1 cellular context compared by ENCODE assay signal in the genomic region with DNA sequence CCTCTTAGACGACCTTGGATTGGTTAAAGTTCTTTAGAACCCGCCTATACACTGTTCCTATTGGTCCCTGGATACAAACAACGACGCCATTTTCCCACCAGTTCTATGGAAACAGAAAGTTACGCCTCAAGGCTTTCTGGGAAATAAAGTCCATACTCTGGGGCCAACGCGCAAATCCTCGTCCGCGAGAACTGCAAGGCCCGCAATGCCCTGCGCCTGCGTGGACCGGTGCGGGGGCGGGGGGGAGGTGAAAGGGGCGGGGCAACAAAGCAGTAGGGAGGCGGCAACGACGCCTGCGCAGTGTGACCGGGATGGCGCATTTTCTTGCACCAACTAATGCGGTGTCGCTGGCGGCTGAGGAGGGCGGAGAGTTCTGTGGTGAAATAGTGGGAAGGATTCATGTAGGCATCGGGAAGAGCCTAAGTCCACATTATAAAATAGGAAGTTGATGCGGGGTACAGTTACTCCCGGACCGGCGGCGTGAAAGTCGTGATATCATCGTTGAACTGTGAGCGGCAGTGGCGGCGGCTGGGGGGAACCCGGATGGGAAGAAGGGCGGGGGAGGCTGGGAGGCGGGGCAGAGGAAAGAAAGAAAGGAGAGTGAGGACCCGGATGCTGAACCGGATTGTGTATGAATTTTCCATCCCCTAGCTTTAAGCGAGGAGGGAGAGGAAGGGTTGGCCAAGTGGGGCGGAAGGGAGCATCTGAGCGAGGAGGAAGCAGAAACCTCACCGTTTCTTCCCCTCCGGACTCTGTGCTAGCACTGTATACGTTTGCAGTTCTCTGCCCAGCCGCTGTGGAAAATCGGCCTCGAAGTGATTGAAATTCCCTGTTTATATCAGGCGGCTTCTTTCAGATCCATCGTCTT.
TF ChIP-seq lines count a peak whose summit lies in the region.

A gene (plus strand): TSS at position 300 of the 868 bp plus-strand sequence. CDS start 6,695 bp downstream, outside the sequence.

TF ChIP-seq in GM12878, 131 proteins besides CTCF, POLR2A, EP300 and RAD21 (continued from another document):
- TF ChIP-seq TCF12 (IDR thresholded peaks at IDR 0.05; ENCODE audit: low read depth, low read length) (no peak), POU2F2 (IDR thresholded peaks at IDR 0.05; ENCODE audit: borderline replicate concordance, low read depth, low read length) (peak; percentile 57; the same call in 2 of the 3 replicates), ZZZ3 (IDR thresholded peaks at IDR 0.05; ENCODE audit: control insufficient read depth, insufficient read length, low read depth) (no peak), TAF1 (IDR thresholded peaks at IDR 0.05; ENCODE audit: borderline replicate concordance, low read depth, low read length) (peak; percentile 66; the same call in 1 of the 2 replicates), FOS (IDR thresholded peaks at IDR 0.05; ENCODE audit: borderline replicate concordance, extremely low read depth, insufficient read length) (peak; percentile 53), NFXL1 (IDR thresholded peaks at IDR 0.05; ENCODE audit: borderline replicate concordance) (no peak), FOXK2 (IDR thresholded peaks at IDR 0.05) (no peak), STAT1 (conservative IDR thresholded peaks at IDR 0.05) (no peak), BACH1 (IDR thresholded peaks at IDR 0.05; ENCODE audit: borderline replicate concordance) (peak; percentile 12; the same call in 1 of the 2 replicates), ZSCAN29 (IDR thresholded peaks at IDR 0.05) (peak; percentile 88), KAT2A (conservative IDR thresholded peaks at IDR 0.05; ENCODE audit: control insufficient read depth, low read depth, low read length) (no peak), BHLHE40 (IDR thresholded peaks at IDR 0.05; ENCODE audit: borderline replicate concordance in 1 of 2, low read depth in 2 of 2, low read length in 1 of 2) (peak in 1 of 2 experiments; percentile 42; a peak in 1 of 4 replicates), TCF7 (IDR thresholded peaks at IDR 0.05; ENCODE audit: borderline replicate concordance) (no peak), IKZF2 (IDR thresholded peaks at IDR 0.05) (peak; percentile 75 to 80; a peak in 3 of 4 replicates), TARDBP (IDR thresholded peaks at IDR 0.05; ENCODE audit: borderline replicate concordance) (peak; percentile 84; the same call in 1 of the 2 replicates), LARP7 (IDR thresholded peaks at IDR 0.05) (0 out of 2 replicates have a peak, but pooled peaks have one; percentile 3), NR2C2 (IDR thresholded peaks at IDR 0.05; ENCODE audit: borderline replicate concordance, control insufficient read depth, insufficient read length, low read depth) (no peak), SPI1 (IDR thresholded peaks at IDR 0.05; ENCODE audit: borderline replicate concordance, insufficient read depth, low read depth, low read length) (0 out of 2 replicates have a peak, but pooled peaks have one; percentile 32), ATF7 (IDR thresholded peaks at IDR 0.05; ENCODE audit: low read depth) (peak; percentile 92), SRF (IDR thresholded peaks at IDR 0.05; ENCODE audit: low read depth in 2 of 2, low read length in 2 of 2) (0 out of 4 replicates have a peak, but pooled peaks of 1 of the 2 experiments have one; percentile 25), HDGF (IDR thresholded peaks at IDR 0.05) (peak; percentile 74), NBN (IDR thresholded peaks at IDR 0.05) (peak; percentile 96), RAD51 (IDR thresholded peaks at IDR 0.05) (no peak)
- TF ChIP-seq, protein P1, sequence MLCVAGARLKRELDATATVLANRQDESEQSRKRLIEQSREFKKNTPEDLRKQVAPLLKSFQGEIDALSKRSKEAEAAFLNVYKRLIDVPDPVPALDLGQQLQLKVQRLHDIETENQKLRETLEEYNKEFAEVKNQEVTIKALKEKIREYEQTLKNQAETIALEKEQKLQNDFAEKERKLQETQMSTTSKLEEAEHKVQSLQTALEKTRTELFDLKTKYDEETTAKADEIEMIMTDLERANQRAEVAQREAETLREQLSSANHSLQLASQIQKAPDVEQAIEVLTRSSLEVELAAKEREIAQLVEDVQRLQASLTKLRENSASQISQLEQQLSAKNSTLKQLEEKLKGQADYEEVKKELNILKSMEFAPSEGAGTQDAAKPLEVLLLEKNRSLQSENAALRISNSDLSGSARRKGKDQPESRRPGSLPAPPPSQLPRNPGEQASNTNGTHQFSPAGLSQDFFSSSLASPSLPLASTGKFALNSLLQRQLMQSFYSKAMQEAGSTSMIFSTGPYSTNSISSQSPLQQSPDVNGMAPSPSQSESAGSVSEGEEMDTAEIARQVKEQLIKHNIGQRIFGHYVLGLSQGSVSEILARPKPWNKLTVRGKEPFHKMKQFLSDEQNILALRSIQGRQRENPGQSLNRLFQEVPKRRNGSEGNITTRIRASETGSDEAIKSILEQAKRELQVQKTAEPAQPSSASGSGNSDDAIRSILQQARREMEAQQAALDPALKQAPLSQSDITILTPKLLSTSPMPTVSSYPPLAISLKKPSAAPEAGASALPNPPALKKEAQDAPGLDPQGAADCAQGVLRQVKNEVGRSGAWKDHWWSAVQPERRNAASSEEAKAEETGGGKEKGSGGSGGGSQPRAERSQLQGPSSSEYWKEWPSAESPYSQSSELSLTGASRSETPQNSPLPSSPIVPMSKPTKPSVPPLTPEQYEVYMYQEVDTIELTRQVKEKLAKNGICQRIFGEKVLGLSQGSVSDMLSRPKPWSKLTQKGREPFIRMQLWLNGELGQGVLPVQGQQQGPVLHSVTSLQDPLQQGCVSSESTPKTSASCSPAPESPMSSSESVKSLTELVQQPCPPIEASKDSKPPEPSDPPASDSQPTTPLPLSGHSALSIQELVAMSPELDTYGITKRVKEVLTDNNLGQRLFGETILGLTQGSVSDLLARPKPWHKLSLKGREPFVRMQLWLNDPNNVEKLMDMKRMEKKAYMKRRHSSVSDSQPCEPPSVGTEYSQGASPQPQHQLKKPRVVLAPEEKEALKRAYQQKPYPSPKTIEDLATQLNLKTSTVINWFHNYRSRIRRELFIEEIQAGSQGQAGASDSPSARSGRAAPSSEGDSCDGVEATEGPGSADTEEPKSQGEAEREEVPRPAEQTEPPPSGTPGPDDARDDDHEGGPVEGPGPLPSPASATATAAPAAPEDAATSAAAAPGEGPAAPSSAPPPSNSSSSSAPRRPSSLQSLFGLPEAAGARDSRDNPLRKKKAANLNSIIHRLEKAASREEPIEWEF (IDR thresholded peaks at IDR 0.05; ENCODE audit: insufficient replicate concordance, low read depth, low read length): no peak
- TF ChIP-seq, protein P2, sequence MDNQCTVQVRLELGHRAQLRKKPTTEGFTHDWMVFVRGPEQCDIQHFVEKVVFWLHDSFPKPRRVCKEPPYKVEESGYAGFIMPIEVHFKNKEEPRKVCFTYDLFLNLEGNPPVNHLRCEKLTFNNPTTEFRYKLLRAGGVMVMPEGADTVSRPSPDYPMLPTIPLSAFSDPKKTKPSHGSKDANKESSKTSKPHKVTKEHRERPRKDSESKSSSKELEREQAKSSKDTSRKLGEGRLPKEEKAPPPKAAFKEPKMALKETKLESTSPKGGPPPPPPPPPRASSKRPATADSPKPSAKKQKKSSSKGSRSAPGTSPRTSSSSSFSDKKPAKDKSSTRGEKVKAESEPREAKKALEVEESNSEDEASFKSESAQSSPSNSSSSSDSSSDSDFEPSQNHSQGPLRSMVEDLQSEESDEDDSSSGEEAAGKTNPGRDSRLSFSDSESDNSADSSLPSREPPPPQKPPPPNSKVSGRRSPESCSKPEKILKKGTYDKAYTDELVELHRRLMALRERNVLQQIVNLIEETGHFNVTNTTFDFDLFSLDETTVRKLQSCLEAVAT (IDR thresholded peaks at IDR 0.05): peak; percentile 76; the same call in 1 of the 2 replicates
- TF ChIP-seq, protein P3, sequence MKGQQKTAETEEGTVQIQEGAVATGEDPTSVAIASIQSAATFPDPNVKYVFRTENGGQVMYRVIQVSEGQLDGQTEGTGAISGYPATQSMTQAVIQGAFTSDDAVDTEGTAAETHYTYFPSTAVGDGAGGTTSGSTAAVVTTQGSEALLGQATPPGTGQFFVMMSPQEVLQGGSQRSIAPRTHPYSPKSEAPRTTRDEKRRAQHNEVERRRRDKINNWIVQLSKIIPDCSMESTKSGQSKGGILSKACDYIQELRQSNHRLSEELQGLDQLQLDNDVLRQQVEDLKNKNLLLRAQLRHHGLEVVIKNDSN (IDR thresholded peaks at IDR 0.05; ENCODE audit: borderline replicate concordance, extremely low read length, insufficient read depth, low read depth, low read length): no peak
- TF ChIP-seq, protein P4, sequence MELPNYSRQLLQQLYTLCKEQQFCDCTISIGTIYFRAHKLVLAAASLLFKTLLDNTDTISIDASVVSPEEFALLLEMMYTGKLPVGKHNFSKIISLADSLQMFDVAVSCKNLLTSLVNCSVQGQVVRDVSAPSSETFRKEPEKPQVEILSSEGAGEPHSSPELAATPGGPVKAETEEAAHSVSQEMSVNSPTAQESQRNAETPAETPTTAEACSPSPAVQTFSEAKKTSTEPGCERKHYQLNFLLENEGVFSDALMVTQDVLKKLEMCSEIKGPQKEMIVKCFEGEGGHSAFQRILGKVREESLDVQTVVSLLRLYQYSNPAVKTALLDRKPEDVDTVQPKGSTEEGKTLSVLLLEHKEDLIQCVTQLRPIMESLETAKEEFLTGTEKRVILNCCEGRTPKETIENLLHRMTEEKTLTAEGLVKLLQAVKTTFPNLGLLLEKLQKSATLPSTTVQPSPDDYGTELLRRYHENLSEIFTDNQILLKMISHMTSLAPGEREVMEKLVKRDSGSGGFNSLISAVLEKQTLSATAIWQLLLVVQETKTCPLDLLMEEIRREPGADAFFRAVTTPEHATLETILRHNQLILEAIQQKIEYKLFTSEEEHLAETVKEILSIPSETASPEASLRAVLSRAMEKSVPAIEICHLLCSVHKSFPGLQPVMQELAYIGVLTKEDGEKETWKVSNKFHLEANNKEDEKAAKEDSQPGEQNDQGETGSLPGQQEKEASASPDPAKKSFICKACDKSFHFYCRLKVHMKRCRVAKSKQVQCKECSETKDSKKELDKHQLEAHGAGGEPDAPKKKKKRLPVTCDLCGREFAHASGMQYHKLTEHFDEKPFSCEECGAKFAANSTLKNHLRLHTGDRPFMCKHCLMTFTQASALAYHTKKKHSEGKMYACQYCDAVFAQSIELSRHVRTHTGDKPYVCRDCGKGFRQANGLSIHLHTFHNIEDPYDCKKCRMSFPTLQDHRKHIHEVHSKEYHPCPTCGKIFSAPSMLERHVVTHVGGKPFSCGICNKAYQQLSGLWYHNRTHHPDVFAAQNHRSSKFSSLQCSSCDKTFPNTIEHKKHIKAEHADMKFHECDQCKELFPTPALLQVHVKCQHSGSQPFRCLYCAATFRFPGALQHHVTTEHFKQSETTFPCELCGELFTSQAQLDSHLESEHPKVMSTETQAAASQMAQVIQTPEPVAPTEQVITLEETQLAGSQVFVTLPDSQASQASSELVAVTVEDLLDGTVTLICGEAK (IDR thresholded peaks at IDR 0.05; ENCODE audit: borderline replicate concordance): peak; percentile 90
- TF ChIP-seq, protein P5, sequence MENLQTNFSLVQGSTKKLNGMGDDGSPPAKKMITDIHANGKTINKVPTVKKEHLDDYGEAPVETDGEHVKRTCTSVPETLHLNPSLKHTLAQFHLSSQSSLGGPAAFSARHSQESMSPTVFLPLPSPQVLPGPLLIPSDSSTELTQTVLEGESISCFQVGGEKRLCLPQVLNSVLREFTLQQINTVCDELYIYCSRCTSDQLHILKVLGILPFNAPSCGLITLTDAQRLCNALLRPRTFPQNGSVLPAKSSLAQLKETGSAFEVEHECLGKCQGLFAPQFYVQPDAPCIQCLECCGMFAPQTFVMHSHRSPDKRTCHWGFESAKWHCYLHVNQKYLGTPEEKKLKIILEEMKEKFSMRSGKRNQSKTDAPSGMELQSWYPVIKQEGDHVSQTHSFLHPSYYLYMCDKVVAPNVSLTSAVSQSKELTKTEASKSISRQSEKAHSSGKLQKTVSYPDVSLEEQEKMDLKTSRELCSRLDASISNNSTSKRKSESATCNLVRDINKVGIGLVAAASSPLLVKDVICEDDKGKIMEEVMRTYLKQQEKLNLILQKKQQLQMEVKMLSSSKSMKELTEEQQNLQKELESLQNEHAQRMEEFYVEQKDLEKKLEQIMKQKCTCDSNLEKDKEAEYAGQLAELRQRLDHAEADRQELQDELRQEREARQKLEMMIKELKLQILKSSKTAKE (IDR thresholded peaks at IDR 0.05; ENCODE audit: low read depth, poor library complexity, severe bottlenecking): no peak
